ENCODE assay signal across 19 cellular contexts in genomic region chr11:17873571-17873970, GRCh38.
DNase-seq lines count a peak whose midpoint lies in the region.
"Had no signal": no experiment of that assay in that cellular context is flagged by ENCODE, and none has a peak within 500 bp of the region (broad histone marks: within the 10 kb centered on the region; RNA-seq: fewer than 3 reads in every experiment).

No MANE protein-coding gene starts in this region.

- WGBS in neuronal stem cell (ENCODE audit: extremely low coverage in 2 of 2, insufficient read length in 2 of 2, insufficient replicate concordance in 1 of 2), 2 donors, result no CpG with 5 or more reads among the region's 2 CpGs

- peaks cover 0 to 6% of the 10 kb centered on the region in 2 donors for H3K36me3 ChIP-seq in neuronal stem cell (replicated peaks in 1 of 2; ENCODE audit: control insufficient read depth in 2 of 2, insufficient read depth in 2 of 2, low read length in 2 of 2)
- H3K36me3 ChIP-seq: SJCRH30 had no signal

- no peak overlapping the region for H2BK5ac ChIP-seq in neuronal stem cell (ENCODE audit: low read length)

- no peak overlapping the region for H2BK12ac ChIP-seq in neuronal stem cell (ENCODE audit: low read length)

- no peak overlapping the region for H3K9ac ChIP-seq in neuronal stem cell (ENCODE audit: low read depth, low read length, poor library complexity)
- H3K9ac ChIP-seq: BLaER1 had no signal

- H3K4me3 ChIP-seq in neuronal stem cell (ENCODE audit: low read length in 2 of 2), result no peak overlapping the region
- H3K4me3 ChIP-seq: BLaER1, K562, SJCRH30 had no signal

- H2AFZ ChIP-seq in neuronal stem cell (ENCODE audit: low read length), result no peak overlapping the region

- H3K4me1 ChIP-seq in neuronal stem cell (ENCODE audit: control insufficient read depth in 2 of 2, insufficient read depth in 1 of 2, low read depth in 1 of 2, low read length in 2 of 2), result peaks cover 0 to 8% of the 10 kb centered on the region in 2 donors
- H3K4me1 ChIP-seq: SJCRH30 had no signal

- no peak overlapping the region for H2BK120ac ChIP-seq in neuronal stem cell (ENCODE audit: low read depth, low read length)

- H3K79me1 ChIP-seq in neuronal stem cell (ENCODE audit: low read depth, low read length), result no peaks in the 10 kb centered on the region

- in situ Hi-C loops in KBM-7 (cut with MboI; ENCODE audit: low pct_unique_long_range_greater_than_20kb, low sequenced_read_pairs), result no loop called here

- H4K8ac ChIP-seq in neuronal stem cell (ENCODE audit: low read depth, low read length), result no peak overlapping the region

- H3K27ac ChIP-seq in angular gyrus (ENCODE audit: low read depth, low read length) (peak overlapping the region; percentile 56), cingulate gyrus (ENCODE audit: low read depth, low read length) (peak overlapping the region; percentile 50), neuronal stem cell (replicated peaks; ENCODE audit: low read length) (peak overlapping the region; percentile 7)
- H3K27ac ChIP-seq: BLaER1, SJCRH30 had no signal

- H2AK5ac ChIP-seq in neuronal stem cell (ENCODE audit: low read depth, low read length), result no peak overlapping the region

- no peak overlapping the region for H4K91ac ChIP-seq in neuronal stem cell (ENCODE audit: low read depth, low read length, poor library complexity)

- H3K27me3 ChIP-seq in neuronal stem cell (ENCODE audit: control insufficient read depth in 3 of 3, insufficient read depth in 3 of 3, low read depth in 1 of 3, low read length in 3 of 3), result no peaks in the 10 kb centered on the region
- H3K27me3 ChIP-seq: BLaER1, SJCRH30 had no signal

- no peak overlapping the region for H3K4ac ChIP-seq in neuronal stem cell (ENCODE audit: low read length)

- H3K18ac ChIP-seq in neuronal stem cell (ENCODE audit: low read length), result no peak overlapping the region

- no peak overlapping the region for H3K14ac ChIP-seq in neuronal stem cell (ENCODE audit: low read length)

- no peak overlapping the region for H3K23ac ChIP-seq in neuronal stem cell (ENCODE audit: low read depth, low read length, poor library complexity)

- H2BK15ac ChIP-seq in neuronal stem cell (ENCODE audit: low read length), result no peak overlapping the region

- peaks cover 0 to 3% of the 10 kb centered on the region in 2 donors for H3K9me3 ChIP-seq in neuronal stem cell (replicated peaks in 1 of 2; ENCODE audit: control insufficient read depth in 2 of 2, insufficient read depth in 1 of 2, low read depth in 1 of 2, low read length in 2 of 2)

- intact Hi-C loops in head of caudate nucleus (cut with DNase I), result no loop called here

- DNase-seq in head of caudate nucleus (peak in 24 of 42 donors; percentile 13 to 69 (median 32)), neuronal stem cell (ENCODE audit: low spot score) (no peak), OCI-M1 (lab: John Stamatoyannopoulos, UW) (no peak), KBM-7 (no peak)
- no peak for DNase-seq in NK-92 treated with Interleukin-12 subunit alpha and Interleukin-12 subunit beta, amount 100 ng/mL, for 24 hours (lab: John Stamatoyannopoulos, UW)
- DNase-seq: CD4-positive, alpha-beta T cell; COR-L47; DMS79; NCI-H1092; NCI-H1436 treated with DMSO at 0.1 percent for 48 hours; NCI-H1930; NCI-H2227 treated with DMSO at 0.1 percent for 48 hours; NCI-H510A; NCI-H748 treated with DMSO at 0.1 percent for 48 hours; SJCRH30 had no signal

- no peak overlapping the region for H3K4me2 ChIP-seq in neuronal stem cell (ENCODE audit: insufficient read depth, low read length, poor library complexity, severe bottlenecking)
- H3K4me2 ChIP-seq: BLaER1 had no signal

Comparison
In these comparisons a context has a peak if more than half of its experiments do, and no peak if none do; other contexts are left out.
1. DNase-seq: peak in head of caudate nucleus (24 of 42); none in neuronal stem cell (single experiment), OCI-M1 (single experiment), NK-92 treated with Interleukin-12 subunit alpha and Interleukin-12 subunit beta, amount 100 ng/mL, for 24 hours (single experiment) and KBM-7 (single experiment).
2. Peak in every context shown above with its lines, with median percentiles within 50 percentile points of each other: H3K27ac ChIP-seq.